ENCODE assay signal across 8 cellular contexts in genomic region chr4:77734928-77735327, GRCh38.
A peak's percentile ranks its signal among the peaks of the same experiment; 100 is the strongest.
DNase-seq lines count a peak whose midpoint lies in the region; ATAC-seq and TF ChIP-seq lines count a peak whose summit lies in the region.

No MANE protein-coding gene starts in this region.

- in situ Hi-C loops in astrocyte of the spinal cord (cut with HindIII; ENCODE audit: low sequenced_read_pairs): no loop called here

- CTCF ChIA-PET in AG04449 (lab: Yijun Ruan, JAX): interaction anchor here (0.6 kb wide), 1 partner anchor 120 kb away, joined by 3 read pairs; no protein-coding TSS in a partner anchor

- ATAC-seq in GM18511 (IDR thresholded peaks at IDR 0.05; ENCODE audit: unreplicated experiment) (peak; percentile 96), HG02840 (IDR thresholded peaks at IDR 0.05; ENCODE audit: low FRiP score, unreplicated experiment) (peak; percentile 73)

- POLR2A ChIA-PET in AG04449 (lab: Yijun Ruan, JAX): no interaction called here

- H3K4me3 ChIP-seq in AG04449 (ENCODE audit: low read depth, low read length) (no peak overlapping the region), astrocyte of the spinal cord (ENCODE audit: low read depth, low read length) (no peak overlapping the region)

- DNase-seq in AG04449 (ENCODE audit: low read depth, low spot score) (peak; percentile 34), NCI-H460 (ENCODE audit: extremely low read depth, low read depth) (peak; percentile 7), astrocyte of the spinal cord (ENCODE audit: low read depth, low spot score) (peak; percentile 63), renal cortical epithelial cell (ENCODE audit: low read depth) (peak; percentile 91), pons (ENCODE audit: low spot score) (no peak), NCI-H1694 treated with DMSO at 0.1 percent for 48 hours (lab: John Stamatoyannopoulos, UW) (no peak)

- TF ChIP-seq CTCF in AG04449 (IDR thresholded peaks at IDR 0.05; ENCODE audit: insufficient read depth, low read length, missing control alignments) (no peak), astrocyte of the spinal cord (IDR thresholded peaks at IDR 0.05; ENCODE audit: low read depth, low read length) (no peak)

Comparison
In these comparisons a context has a peak if more than half of its experiments do, and no peak if none do; other contexts are left out.
1. DNase-seq: peak in AG04449 (single experiment), NCI-H460 (single experiment), astrocyte of the spinal cord (single experiment) and renal cortical epithelial cell (single experiment); none in pons (single experiment) and NCI-H1694 treated with DMSO at 0.1 percent for 48 hours (single experiment).